ENCODE assay signal across 30 cellular contexts in the genomic region with DNA sequence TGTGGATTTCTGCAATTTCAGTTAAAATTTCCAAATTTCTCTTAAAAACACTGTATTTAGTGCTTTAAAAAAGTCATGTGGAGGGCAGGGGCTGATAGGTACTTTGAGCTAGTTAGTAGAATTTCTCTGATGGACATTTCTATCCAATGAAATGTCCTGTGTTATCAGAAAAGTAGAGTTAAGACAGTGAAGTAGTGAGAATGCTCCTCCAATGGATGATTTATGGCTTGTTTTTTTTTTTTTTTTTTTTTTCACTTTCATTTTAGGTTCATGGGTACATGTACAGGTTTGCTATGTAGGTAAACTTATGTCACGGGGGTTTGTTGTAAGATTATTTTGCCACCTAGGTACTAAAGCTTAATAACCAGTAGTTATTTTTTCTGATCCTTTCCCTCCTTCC.
"Had no signal": no experiment of that assay in that cellular context is flagged by ENCODE, and none has a peak within 500 bp of the region (broad histone marks: within the 10 kb centered on the region; RNA-seq: fewer than 3 reads in every experiment).

No MANE protein-coding gene starts in this region.

- H3K4me1 ChIP-seq: ascending aorta had no signal

- H3K27ac ChIP-seq: ascending aorta, brain microvascular endothelial cell, coronary artery, dorsolateral prefrontal cortex, WERI-Rb-1 had no signal

- H3K27me3 ChIP-seq: ascending aorta, brain microvascular endothelial cell, dorsolateral prefrontal cortex had no signal

- FAIRE-seq: bronchial epithelial cell, frontal cortex had no signal

- H3K4me3 Mint-ChIP-seq: activated B cell treated with CpG ODN at 0.5 μM for 24 hours; activated CD8-positive, alpha-beta T cell treated with anti-CD3 and anti-CD28 coated beads for 36 hours; activated naive CD4-positive, alpha-beta T cell treated with anti-CD3 and anti-CD28 coated beads for 36 hours; activated naive CD4-positive, alpha-beta T cell treated with anti-CD3 and anti-CD28 coated beads, Interleukin-2, amount 50 U/mL, for 24 hours; activated naive CD8-positive, alpha-beta T cell treated with anti-CD3 and anti-CD28 coated beads, Interleukin-2, amount 10 ng/mL, durations not matched to agents 7 days and 5 days; activated T-cell treated with anti-CD3 and anti-CD28 coated beads, Interleukin-2, amount 50 U/mL, for 4 hours; central memory CD8-positive, alpha-beta T cell; dendritic cell treated with granulocyte-macrophage colony-stimulating factor and Interleukin-4, amounts not matched to agents 40 ng/mL and 50 ng/mL, for 4 days; endodermal cell; T-helper 2 cell treated with Interferon-gamma antibody and Interleukin-4, amounts not matched to agents 5 μg/mL and 100 μg/mL, for 36 hours had no signal

- H3K4me3 ChIP-seq: ascending aorta, coronary artery, dorsolateral prefrontal cortex had no signal

- ATAC-seq: activated CD4-positive, CD25-positive, alpha-beta regulatory T cell treated with anti-CD3 and anti-CD28 coated beads, Interleukin-2, amount 50 U/mL, for 24 hours; activated CD8-positive, alpha-beta T cell treated with anti-CD3 and anti-CD28 coated beads for 36 hours; activated T-cell treated with anti-CD3 and anti-CD28 coated beads, Interleukin-2, amount 50 U/mL, for 4 hours; esophagus mucosa had no signal

- H3K27ac Mint-ChIP-seq: activated B cell treated with CpG ODN at 0.5 μM for 24 hours; activated CD8-positive, alpha-beta T cell treated with anti-CD3 and anti-CD28 coated beads for 36 hours; activated naive CD4-positive, alpha-beta T cell treated with anti-CD3 and anti-CD28 coated beads for 36 hours; activated naive CD8-positive, alpha-beta T cell treated with anti-CD3 and anti-CD28 coated beads, Interleukin-2, amount 10 ng/mL, durations not matched to agents 7 days and 5 days; activated T-helper 2 cell treated with anti-CD3 and anti-CD28 coated beads, Interferon-gamma antibody, Interleukin-2, Interleukin-4, amounts not matched to agents 10 μg/mL and 5 μg/mL and 100 μg/mL, durations not matched to agents 14 hours and 24 hours and 36 hours; dendritic cell treated with granulocyte-macrophage colony-stimulating factor and Interleukin-4, amounts not matched to agents 40 ng/mL and 50 ng/mL, for 4 days; endodermal cell; T-helper 2 cell treated with Interferon-gamma antibody and Interleukin-4, amounts not matched to agents 5 μg/mL and 100 μg/mL, for 36 hours had no signal

- H3K27me3 Mint-ChIP-seq: activated B cell treated with CpG ODN at 0.5 μM for 24 hours; activated CD8-positive, alpha-beta T cell treated with anti-CD3 and anti-CD28 coated beads for 36 hours; activated naive CD4-positive, alpha-beta T cell treated with anti-CD3 and anti-CD28 coated beads, Interleukin-2, amount 50 U/mL, for 24 hours; activated naive CD8-positive, alpha-beta T cell treated with anti-CD3 and anti-CD28 coated beads, Interleukin-2, amount 10 ng/mL, durations not matched to agents 7 days and 5 days; central memory CD8-positive, alpha-beta T cell; dendritic cell treated with granulocyte-macrophage colony-stimulating factor and Interleukin-4, amounts not matched to agents 40 ng/mL and 50 ng/mL, for 4 days had no signal

- DNase-seq: activated B cell treated with CpG ODN at 0.5 μM for 24 hours; activated CD4-positive, alpha-beta T cell treated with anti-CD3 and anti-CD28 coated beads for 48 hours; activated CD4-positive, alpha-beta T cell treated with anti-CD3 and anti-CD28 coated beads, Interleukin-2, amount 50 U/mL, for 1 hour; activated CD4-positive, alpha-beta T cell treated with anti-CD3 and anti-CD28 coated beads, Interleukin-2, amount 50 U/mL, for 48 hours; activated CD8-positive, alpha-beta memory T cell treated with anti-CD3 and anti-CD28 coated beads for 24 hours; activated CD8-positive, alpha-beta T cell treated with anti-CD3 and anti-CD28 coated beads for 36 hours; activated effector memory CD4-positive, alpha-beta T cell treated with anti-CD3 and anti-CD28 coated beads, Interleukin-2, amount 50 U/mL, for 16 hours; activated naive CD4-positive, alpha-beta T cell treated with anti-CD3 and anti-CD28 coated beads for 36 hours; activated naive CD8-positive, alpha-beta T cell treated with anti-CD3 and anti-CD28 coated beads, Interleukin-2, amount 10 ng/mL, durations not matched to agents 7 days and 5 days; activated T-cell treated with anti-CD3 and anti-CD28 coated beads, Interleukin-2, amount 50 U/mL, for 4 hours; brain microvascular endothelial cell; dorsolateral prefrontal cortex; effector memory CD4-positive, alpha-beta T cell; endodermal cell; foreskin fibroblast; head of caudate nucleus; hippocampal formation; T1000; WERI-Rb-1 had no signal

- H3K9me3 ChIP-seq: ascending aorta had no signal
